In the genomic region with DNA sequence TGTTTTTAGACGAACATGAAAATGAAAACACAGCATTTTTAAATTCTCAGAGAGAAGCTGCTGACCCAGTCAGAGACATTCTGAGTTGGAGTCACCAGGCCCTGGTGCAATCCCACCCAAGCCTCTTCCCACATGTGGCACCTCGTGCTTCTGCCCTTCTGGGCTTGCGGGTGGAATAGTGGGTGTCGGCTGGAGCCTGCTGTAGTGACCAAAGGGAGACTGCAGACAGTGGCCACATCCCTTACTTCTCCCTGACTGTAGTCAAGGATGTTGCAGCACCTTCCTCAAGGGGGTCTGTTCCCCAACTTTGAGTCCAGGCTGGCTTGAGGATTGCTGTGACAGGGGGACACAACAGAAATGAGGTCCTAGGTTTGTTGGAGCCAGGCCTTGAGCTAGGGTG, we compare ENCODE assay signal across 17 cellular contexts.
DNase-seq lines count a peak whose midpoint lies in the region; ATAC-seq and TF ChIP-seq lines count a peak whose summit lies in the region.
"Had no signal": no experiment of that assay in that cellular context is flagged by ENCODE, and none has a peak within 500 bp of the region (broad histone marks: within the 10 kb centered on the region; RNA-seq: fewer than 3 reads in every experiment).

No MANE protein-coding gene starts in this region.

- H3K9me3 ChIP-seq in IMR-90 (ENCODE audit: control insufficient read depth, insufficient read depth, low read length), result peaks cover 8% of the 10 kb centered on the region
- H3K9me3 ChIP-seq in thyroid gland, result no peaks in the 10 kb centered on the region
- no peaks in the 10 kb centered on the region for H3K9me3 ChIP-seq in GM23248 (ENCODE audit: low read depth)

- H3K36me3 ChIP-seq in IMR-90 (ENCODE audit: control insufficient read depth, insufficient read depth, low read length), result no peaks in the 10 kb centered on the region
- H3K36me3 ChIP-seq in thyroid gland, result no peaks in the 10 kb centered on the region
- no peaks in the 10 kb centered on the region for H3K36me3 ChIP-seq in GM23248 (ENCODE audit: low read depth)

- H2BK120ac ChIP-seq in IMR-90 (ENCODE audit: low read depth, low read length), result no peak overlapping the region

- H2AK5ac ChIP-seq in IMR-90 (ENCODE audit: low read depth, low read length), result no peak overlapping the region

- no peak overlapping the region for H3K56ac ChIP-seq in IMR-90 (ENCODE audit: extremely low read depth, insufficient read depth, low read length)

- H3K9ac ChIP-seq in IMR-90 (ENCODE audit: low read depth, low read length) (no peak overlapping the region), GM23248 (no peak overlapping the region)

- H3K4me3 ChIP-seq in IMR-90 (ENCODE audit: insufficient read depth, low read depth, low read length) (no peak overlapping the region), coronary artery (no peak overlapping the region), thyroid gland (replicated peaks in 1 of 3) (no peak overlapping the region), GM23248 (no peak overlapping the region)

- WGBS in IMR-90 (ENCODE audit: extremely low coverage in 2 of 2, insufficient read length in 1 of 2), 2 experiments, result no CpG with 5 or more reads among the region's 4 CpGs
- 75 to 79% methylated on average over 4 of the region's 4 CpGs for WGBS in thyroid gland, 2 donors
- WGBS in GM23248 (ENCODE audit: low coverage in 1 of 2, low lambda C conversion rate in 2 of 2, missing lambda C conversion rate in 2 of 2), 2 experiments, result 63 to 67% methylated on average over 4 of the region's 4 CpGs

- no peaks in the 10 kb centered on the region for H3K79me2 ChIP-seq in GM23248 (ENCODE audit: insufficient read depth)

- H3K27ac ChIP-seq in IMR-90 (ENCODE audit: insufficient read depth, low read length) (no peak overlapping the region), coronary artery (no peak overlapping the region), thyroid gland (peak overlapping the region; percentile 26 to 63 (median 28)), GM23248 (no peak overlapping the region)

- in situ Hi-C loops in IMR-90 (cut with MboI; ENCODE audit: low sequenced_read_pairs), result no loop called here
- in situ Hi-C loops in GM23248 (cut with MboI), result no loop called here

- H2AFZ ChIP-seq in IMR-90 (replicated peaks; ENCODE audit: low read length, poor library complexity) (peak overlapping the region; percentile 8), GM23248 (no peak overlapping the region)

- H4K5ac ChIP-seq in IMR-90 (ENCODE audit: low read depth, low read length), result no peak overlapping the region

- TF ChIP-seq POLR2A in IMR-90 (IDR thresholded peaks at IDR 0.05; ENCODE audit: low read depth, low read length), result no peak
- TF ChIP-seq POLR2A in thyroid gland (IDR thresholded peaks at IDR 0.05), result no peak

- no peak for TF ChIP-seq RAD21 in IMR-90 (IDR thresholded peaks at IDR 0.05; ENCODE audit: low read length)

- intact Hi-C loops in IMR-90 (cut with micrococcal nuclease) (no loop called here), thyroid gland (cut with DNase I) (no loop called here)

- peaks cover 61% of the 10 kb centered on the region for H3K27me3 ChIP-seq in IMR-90 (ENCODE audit: control insufficient read depth, insufficient read depth, low read length)
- H3K27me3 ChIP-seq in thyroid gland, result no peaks in the 10 kb centered on the region
- H3K27me3 ChIP-seq in GM23248 (replicated peaks; ENCODE audit: insufficient read depth), result peaks cover 37% of the 10 kb centered on the region

- DNase-seq in IMR-90 (no peak), coronary artery (ENCODE audit: low spot score) (peak; percentile 56), mesenteric fat pad (ENCODE audit: low spot score) (peak; percentile 37), thyroid gland (no peak), SIG-M5 treated with dmso at 0.1 percent for 504 hours (lab: John Stamatoyannopoulos, UW; ENCODE audit: unreplicated experiment) (no peak), NCI-H2227 (lab: John Stamatoyannopoulos, UW; ENCODE audit: unreplicated experiment) (no peak), GM23248 (no peak)
- DNase-seq: CD4-positive, alpha-beta T cell; DMS153; GF-D8; HCEC 1CT; MV-4-11; NCI-H1694 treated with DMSO at 0.1 percent for 48 hours; NCI-H510A treated with DMSO at 0.1 percent for 48 hours; NCI-H82; OCI-M1; SHP77 treated with DMSO at 0.1 percent for 48 hours had no signal

- H3K18ac ChIP-seq in IMR-90 (ENCODE audit: low read depth, low read length), result no peak overlapping the region

- no peak overlapping the region for H2BK15ac ChIP-seq in IMR-90 (ENCODE audit: low read depth, low read length)

- CTCF ChIA-PET in IMR-90 (lab: Yijun Ruan, JAX), result interaction anchor here (1.3 kb wide), 1 partner anchor 13 kb away, joined by 3 read pairs; no protein-coding TSS in a partner anchor

- no peak overlapping the region; the same call in 1 of the 2 replicates for H4K91ac ChIP-seq in IMR-90 (ENCODE audit: insufficient read depth, low read depth, low read length)

- POLR2A ChIA-PET in IMR-90 (lab: Charles Lee; ENCODE audit: unreplicated experiment), result no interaction called here

- H3K9me1 ChIP-seq in IMR-90 (ENCODE audit: insufficient read depth, low read length), result no peaks in the 10 kb centered on the region

- H3K79me1 ChIP-seq in IMR-90 (ENCODE audit: low read depth in 1 of 2, low read length in 2 of 2), result no peaks in the 10 kb centered on the region

- no peak for TF ChIP-seq CTCF in IMR-90 (conservative IDR thresholded peaks at IDR 0.05; ENCODE audit: low read depth, low read length)
- no peak for TF ChIP-seq CTCF in coronary artery (IDR thresholded peaks at IDR 0.05)
- TF ChIP-seq CTCF in thyroid gland (IDR thresholded peaks at IDR 0.05), result no peak

- no peak overlapping the region for H3K4me2 ChIP-seq in IMR-90 (ENCODE audit: low read depth, low read length)
- H3K4me2 ChIP-seq in GM23248 (ENCODE audit: unreplicated experiment), result no peak overlapping the region

- no peak overlapping the region for H3K23ac ChIP-seq in IMR-90 (ENCODE audit: low read depth, low read length)

- H2AK9ac ChIP-seq in IMR-90 (replicated peaks; ENCODE audit: low read depth, low read length, poor library complexity), result no peak overlapping the region

- dilution Hi-C loops in IMR-90 (cut with HindIII; ENCODE audit: low sequenced_read_pairs, unreplicated experiment), result no loop called here

- H3K14ac ChIP-seq in IMR-90 (replicated peaks; ENCODE audit: low read depth, low read length), result 0 out of 2 replicates have a peak overlapping the region, but pooled peaks have one; percentile 15

- H2BK5ac ChIP-seq in IMR-90 (ENCODE audit: low read depth, low read length, poor library complexity, severe bottlenecking), result no peak overlapping the region

- no peak overlapping the region for H2BK20ac ChIP-seq in IMR-90 (ENCODE audit: low read depth, low read length)

- H3F3A ChIP-seq in GM23248 (ENCODE audit: insufficient read depth), result no peaks in the 10 kb centered on the region

- no peak for ATAC-seq in IMR-90 (ENCODE audit: low read depth)

- peaks cover 5% of the 10 kb centered on the region; the same call in 1 of the 2 replicates for H3K4me1 ChIP-seq in IMR-90 (ENCODE audit: control insufficient read depth, insufficient read depth, low read length)
- H3K4me1 ChIP-seq in thyroid gland, result peaks cover 57 to 87% of the 10 kb centered on the region in 2 donors
- H3K4me1 ChIP-seq in GM23248 (ENCODE audit: insufficient read depth), result no peaks in the 10 kb centered on the region

- no TSS peak for BruUV-seq in IMR-90 (replicated peaks; lab: Mats Ljungman, UMichigan)

- H4K20me1 ChIP-seq in IMR-90 (ENCODE audit: insufficient read depth, low read length), result no peaks in the 10 kb centered on the region
- H4K20me1 ChIP-seq in GM23248 (ENCODE audit: insufficient read depth), result no peaks in the 10 kb centered on the region

- H4K8ac ChIP-seq in IMR-90 (ENCODE audit: low read depth in 2 of 2, low read length in 2 of 2), result no peak overlapping the region

- no peaks in the 10 kb centered on the region for H3K9me2 ChIP-seq in GM23248 (ENCODE audit: insufficient read depth)

- H3K4ac ChIP-seq in IMR-90 (ENCODE audit: low read depth, low read length), result no peak overlapping the region

TF ChIP-seq in IMR-90, 13 proteins besides CTCF, POLR2A, EP300 and RAD21:
- TF ChIP-seq, protein P1, sequence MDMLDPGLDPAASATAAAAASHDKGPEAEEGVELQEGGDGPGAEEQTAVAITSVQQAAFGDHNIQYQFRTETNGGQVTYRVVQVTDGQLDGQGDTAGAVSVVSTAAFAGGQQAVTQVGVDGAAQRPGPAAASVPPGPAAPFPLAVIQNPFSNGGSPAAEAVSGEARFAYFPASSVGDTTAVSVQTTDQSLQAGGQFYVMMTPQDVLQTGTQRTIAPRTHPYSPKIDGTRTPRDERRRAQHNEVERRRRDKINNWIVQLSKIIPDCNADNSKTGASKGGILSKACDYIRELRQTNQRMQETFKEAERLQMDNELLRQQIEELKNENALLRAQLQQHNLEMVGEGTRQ (IDR thresholded peaks at IDR 0.05; ENCODE audit: low read depth, low read length), result no peak
- TF ChIP-seq CHD1 (IDR thresholded peaks at IDR 0.05; ENCODE audit: low read depth, low read length) (no peak), BHLHE40 (IDR thresholded peaks at IDR 0.05; ENCODE audit: low read depth, low read length) (no peak), ELK1 (IDR thresholded peaks at IDR 0.05; ENCODE audit: borderline replicate concordance, low read depth, low read length) (no peak), SMC3 (IDR thresholded peaks at IDR 0.05; ENCODE audit: low read depth, low read length) (no peak), RCOR1 (IDR thresholded peaks at IDR 0.05; ENCODE audit: insufficient replicate concordance, low read length) (no peak), RFX5 (IDR thresholded peaks at IDR 0.05; ENCODE audit: low read depth, low read length) (no peak), MXI1 (IDR thresholded peaks at IDR 0.05; ENCODE audit: borderline replicate concordance, low read depth, low read length) (no peak), NFE2L2 (IDR thresholded peaks at IDR 0.05; ENCODE audit: low read depth, low read length) (no peak), FOS (IDR thresholded peaks at IDR 0.05; ENCODE audit: low read depth, low read length) (no peak), CEBPB (IDR thresholded peaks at IDR 0.05; ENCODE audit: low read depth, low read length) (no peak), MAZ (IDR thresholded peaks at IDR 0.05; ENCODE audit: borderline replicate concordance, low read depth, low read length) (no peak), MAFK (IDR thresholded peaks at IDR 0.05; ENCODE audit: low read depth, low read length) (no peak)

Comparison
In these comparisons a context has a peak if more than half of its experiments do, and no peak if none do; other contexts are left out.
1. DNase-seq: peak in coronary artery (single experiment) and mesenteric fat pad (single experiment); none in IMR-90 (single experiment), thyroid gland (0 of 2), SIG-M5 treated with dmso at 0.1 percent for 504 hours (single experiment), NCI-H2227 (single experiment) and GM23248 (single experiment).
2. H3K27ac ChIP-seq: peak in thyroid gland (3 of 3); none in IMR-90 (single experiment), coronary artery (0 of 2) and GM23248 (single experiment).